Comparison of ENCODE assay signal across 8 cellular contexts in the genomic region with DNA sequence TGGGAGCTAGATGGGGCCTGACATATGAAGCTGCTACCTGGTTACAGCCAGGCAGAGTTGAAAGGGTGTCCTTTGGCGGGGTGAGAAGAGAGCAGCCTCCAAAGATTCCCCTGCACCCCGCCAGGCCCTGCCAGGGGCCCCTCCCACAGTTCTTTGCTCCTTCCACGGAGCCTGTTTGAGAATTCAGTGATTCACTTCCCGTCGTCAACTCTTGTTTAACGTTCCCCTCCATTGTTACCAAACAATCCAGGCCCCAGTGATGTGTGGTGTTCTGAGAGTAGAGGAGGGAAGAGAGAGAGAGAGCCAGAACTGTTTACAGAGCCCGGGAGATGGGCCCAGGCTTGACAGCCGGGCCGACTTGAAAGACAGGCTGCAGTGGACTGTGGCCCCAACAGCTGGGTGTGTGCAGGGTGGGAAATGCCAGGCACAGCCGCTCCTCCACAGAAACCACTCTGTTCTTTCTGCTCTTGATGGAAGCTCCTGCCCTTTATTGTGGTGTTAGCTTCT.
DNase-seq lines count a peak whose midpoint lies in the region; ATAC-seq lines count a peak whose summit lies in the region.

No MANE protein-coding gene starts in this region.

- peak; percentile 28 for ATAC-seq in effector memory CD8-positive, alpha-beta T cell (replicated peaks)

- H3K4me3 ChIP-seq in urinary bladder (ENCODE audit: low read depth, low read length) = no peak overlapping the region

- H3K9me3 Mint-ChIP-seq in effector memory CD8-positive, alpha-beta T cell = no peaks in the 10 kb centered on the region

- DNase-seq in GM03348 (ENCODE audit: low spot score) = peak; percentile 78
- DNase-seq in SW 1271 (lab: John Stamatoyannopoulos, UW) = peak; percentile 48 to 85
- DNase-seq in effector memory CD8-positive, alpha-beta T cell = peak in 1 of 3 experiments; percentile 5
- peak; percentile 96 for DNase-seq in myocyte (ENCODE audit: low read depth)
- no peak for DNase-seq in NCI-H187 treated with DMSO at 0.1 percent for 48 hours (lab: John Stamatoyannopoulos, UW)
- DNase-seq in germinal center (ENCODE audit: low spot score) = no peak
- DNase-seq in RPMI8226 = no peak

- H3K36me3 ChIP-seq in urinary bladder (ENCODE audit: insufficient read depth) = no peaks in the 10 kb centered on the region

- H3K27ac Mint-ChIP-seq in effector memory CD8-positive, alpha-beta T cell = peak overlapping the region; percentile 91 to 95

- no peaks in the 10 kb centered on the region for H3K27me3 Mint-ChIP-seq in effector memory CD8-positive, alpha-beta T cell

- peaks cover 9% of the 10 kb centered on the region for H3K36me3 Mint-ChIP-seq in effector memory CD8-positive, alpha-beta T cell (ENCODE audit: insufficient read depth)

- peaks cover 7% of the 10 kb centered on the region for H3K4me1 ChIP-seq in urinary bladder (ENCODE audit: insufficient read depth)

- H3K27ac ChIP-seq in urinary bladder (ENCODE audit: low read depth) = peak overlapping the region; percentile 92

- WGBS in urinary bladder = 17% methylated on average over 10 of the region's 10 CpGs

- peaks cover 66 to 83% of the 10 kb centered on the region in 2 donors for H3K4me1 Mint-ChIP-seq in effector memory CD8-positive, alpha-beta T cell (ENCODE audit: low read depth in 2 of 2)

- H3K4me3 Mint-ChIP-seq in effector memory CD8-positive, alpha-beta T cell = peak overlapping the region; percentile 35 to 55

Comparison
In these comparisons a context has a peak if more than half of its experiments do, and no peak if none do; other contexts are left out.
1. DNase-seq: peak in GM03348 (single experiment), SW 1271 (2 of 2) and myocyte (single experiment); none in NCI-H187 treated with DMSO at 0.1 percent for 48 hours (single experiment), germinal center (single experiment) and RPMI8226 (single experiment).